In genomic region chr6:157099912-157100593, GRCh38 we compare ENCODE assay signal across 1 cellular context.
TF ChIP-seq lines count a peak whose summit lies in the region.

No MANE protein-coding gene starts in this region.

TF ChIP-seq in K562, 482 proteins besides CTCF, POLR2A, EP300 and RAD21 (continued from another document and continues in another):
- TF ChIP-seq ZBTB49 (CRISPR knock-in tag; IDR thresholded peaks at IDR 0.05; ENCODE audit: borderline replicate concordance) = no peak
- TF ChIP-seq ZNF146 (CRISPR knock-in tag; IDR thresholded peaks at IDR 0.05; ENCODE audit: unreplicated experiment) = no peak
- no peak for TF ChIP-seq PBX2 (CRISPR knock-in tag; IDR thresholded peaks at IDR 0.05; ENCODE audit: low read depth)
- no peak for TF ChIP-seq PBX2 (tag; conservative IDR thresholded peaks at IDR 0.05; ENCODE audit: low read depth)
- TF ChIP-seq CBFA2T3 (IDR thresholded peaks at IDR 0.05) = peak; percentile 35; the same call in 1 of the 2 replicates
- TF ChIP-seq ZNF584 (CRISPR knock-in tag; IDR thresholded peaks at IDR 0.05; ENCODE audit: low read depth) = no peak
- no peak for TF ChIP-seq CTBP1 (IDR thresholded peaks at IDR 0.05; ENCODE audit: borderline replicate concordance)
- TF ChIP-seq ZNF707 (CRISPR knock-in tag; conservative IDR thresholded peaks at IDR 0.05) = no peak
- no peak for TF ChIP-seq SP1 (CRISPR knock-in tag; IDR thresholded peaks at IDR 0.05)
- TF ChIP-seq ZBTB1 (CRISPR knock-in tag; IDR thresholded peaks at IDR 0.05; ENCODE audit: borderline replicate concordance, low read depth) = no peak
- no peak for TF ChIP-seq SLC30A9 (CRISPR knock-in tag; IDR thresholded peaks at IDR 0.05)
- no peak for TF ChIP-seq ZNF695 (CRISPR knock-in tag; IDR thresholded peaks at IDR 0.05)
- TF ChIP-seq BRD4 (IDR thresholded peaks at IDR 0.05) = no peak
- TF ChIP-seq PML (IDR thresholded peaks at IDR 0.05; ENCODE audit: low read length) = no peak
- TF ChIP-seq MYBL2 (IDR thresholded peaks at IDR 0.05; ENCODE audit: low read depth) = no peak
- no peak for TF ChIP-seq MYBL2 (CRISPR knock-in tag; IDR thresholded peaks at IDR 0.05; ENCODE audit: borderline replicate concordance)
- no peak for TF ChIP-seq DMBX1 (CRISPR knock-in tag; IDR thresholded peaks at IDR 0.05; ENCODE audit: borderline replicate concordance)
- no peak for TF ChIP-seq CBX5 (IDR thresholded peaks at IDR 0.05; ENCODE audit: borderline replicate concordance, low read depth)
- TF ChIP-seq ZNF589 (CRISPR knock-in tag; IDR thresholded peaks at IDR 0.05; ENCODE audit: low read depth) = no peak
- TF ChIP-seq E2F5 (CRISPR knock-in tag; IDR thresholded peaks at IDR 0.05) = no peak
- 0 out of 2 replicates have a peak, but pooled peaks have one; percentile 69 for TF ChIP-seq ETV5 (CRISPR knock-in tag; IDR thresholded peaks at IDR 0.05; ENCODE audit: low read depth)
- no peak for TF ChIP-seq FIP1L1 (IDR thresholded peaks at IDR 0.05; ENCODE audit: low read depth, low read length, poor library complexity, severe bottlenecking)
- TF ChIP-seq XRCC5 (IDR thresholded peaks at IDR 0.05; ENCODE audit: low read depth, low read length) = no peak
- TF ChIP-seq HOMEZ (CRISPR knock-in tag; IDR thresholded peaks at IDR 0.05) = no peak
- TF ChIP-seq ZNF316 (IDR thresholded peaks at IDR 0.05) = no peak
- TF ChIP-seq RFX7 (CRISPR knock-in tag; IDR thresholded peaks at IDR 0.05) = no peak
- no peak for TF ChIP-seq SAFB (IDR thresholded peaks at IDR 0.05; ENCODE audit: borderline replicate concordance, low read depth, low read length)
- TF ChIP-seq RAD51 (IDR thresholded peaks at IDR 0.05; ENCODE audit: borderline replicate concordance, low read depth) = no peak
- no peak for TF ChIP-seq ZBTB26 (CRISPR knock-in tag; IDR thresholded peaks at IDR 0.05)
- no peak for TF ChIP-seq ATF7 (IDR thresholded peaks at IDR 0.05)
- no peak for TF ChIP-seq MEF2D (tag; conservative IDR thresholded peaks at IDR 0.05; ENCODE audit: low read depth)
- no peak for TF ChIP-seq YY1 (IDR thresholded peaks at IDR 0.05; ENCODE audit: borderline replicate concordance in 1 of 3, control insufficient read depth in 1 of 3, extremely low read depth in 1 of 3, insufficient read depth in 3 of 3, insufficient read length in 1 of 3, insufficient replicate concordance in 2 of 3, low read depth in 1 of 3, low read length in 2 of 3)
- TF ChIP-seq ZBTB9 (CRISPR knock-in tag; IDR thresholded peaks at IDR 0.05) = no peak
- TF ChIP-seq ZNF512 (tag; IDR thresholded peaks at IDR 0.05) = no peak
- TF ChIP-seq SPI1 (IDR thresholded peaks at IDR 0.05; ENCODE audit: borderline replicate concordance, low read depth, low read length) = peak; percentile 67
- TF ChIP-seq ARID1B (IDR thresholded peaks at IDR 0.05) = peak; percentile 43; the same call in 1 of the 2 replicates
- TF ChIP-seq BRD9 (IDR thresholded peaks at IDR 0.05; ENCODE audit: low read depth, partially characterized antibody) = peak; percentile 35
- TF ChIP-seq FOSL1 (tag; conservative IDR thresholded peaks at IDR 0.05) = 0 out of 2 replicates have a peak, but pooled peaks have one; percentile 13
- TF ChIP-seq MYNN (IDR thresholded peaks at IDR 0.05) = no peak
- no peak for TF ChIP-seq MYNN (CRISPR knock-in tag; IDR thresholded peaks at IDR 0.05)
- TF ChIP-seq CXXC5 (CRISPR knock-in tag; IDR thresholded peaks at IDR 0.05) = peak; percentile 28; the same call in 1 of the 2 replicates
- TF ChIP-seq CHAMP1 (IDR thresholded peaks at IDR 0.05) = no peak
- no peak for TF ChIP-seq CREBBP (IDR thresholded peaks at IDR 0.05; ENCODE audit: low read depth, low read length)
